Comparison of ENCODE assay signal across 8 cellular contexts in the genomic region with DNA sequence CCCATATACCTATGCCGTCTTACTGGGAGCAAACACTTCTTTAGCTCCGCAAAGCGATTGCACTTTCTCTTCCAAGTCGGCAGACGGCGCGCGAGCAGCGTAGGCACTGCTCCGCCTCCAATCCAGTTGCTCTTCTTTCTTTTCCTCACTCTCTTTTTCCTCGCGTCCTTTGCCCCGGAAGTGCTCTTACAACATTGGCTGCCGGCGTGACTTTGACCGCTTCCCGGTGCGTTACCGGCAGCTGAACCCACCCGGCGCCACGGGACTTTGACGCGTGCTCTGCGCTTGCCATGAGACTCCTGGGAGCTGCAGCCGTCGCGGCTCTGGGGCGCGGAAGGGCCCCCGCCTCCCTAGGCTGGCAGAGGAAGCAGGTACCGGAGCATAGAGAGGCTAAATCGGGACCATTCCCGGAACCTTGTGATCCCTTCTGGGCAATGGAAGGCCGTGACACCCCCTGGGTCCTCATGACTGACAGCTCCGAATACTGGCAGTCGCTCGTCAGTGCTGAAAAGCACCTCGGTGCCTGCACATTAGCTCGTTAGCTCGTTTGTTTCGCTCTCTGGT. TPM values are rescaled to one million over a fixed set of nuclear protein-coding genes. Genes with fewer than 3 reads are reported as not detected.
DNase-seq lines count a peak whose midpoint lies in the region; ATAC-seq, FAIRE-seq and TF ChIP-seq lines count a peak whose summit lies in the region.

A gene (plus strand): TSS at position 183 of the 564 bp plus-strand sequence. CDS start 108 bp downstream, at position 291.

- peaks cover 4% of the 10 kb centered on the region; the same call in 1 of the 2 replicates for H3F3A ChIP-seq in OCI-LY1 (ENCODE audit: insufficient read depth, low read length)

- H4K20me1 ChIP-seq in OCI-LY1 (ENCODE audit: insufficient read depth, low read length) (no peaks in the 10 kb centered on the region), endothelial cell of umbilical vein (replicated peaks; ENCODE audit: control insufficient read depth, extremely low read depth, insufficient read depth, low read length) (no peaks in the 10 kb centered on the region)

- dilution Hi-C loops in endothelial cell of umbilical vein (cut with MboI; ENCODE audit: extremely low pct_ligation_motif_present, low sequenced_read_pairs) = no loop called here

- TF ChIP-seq POLR2A in endothelial cell of umbilical vein (IDR thresholded peaks at IDR 0.05; ENCODE audit: low read depth, low read length) = peak; percentile 72

- TF ChIP-seq CTCF in D721Med (IDR thresholded peaks at IDR 0.05; ENCODE audit: insufficient read depth, missing control alignments) (peak; percentile 98), OCI-LY1 (IDR thresholded peaks at IDR 0.05; ENCODE audit: low read length) (peak; percentile 93), endothelial cell of umbilical vein (IDR thresholded peaks at IDR 0.05; ENCODE audit: extremely low read depth in 1 of 2, insufficient read depth in 1 of 2, low read depth in 1 of 2, low read length in 2 of 2) (peak; percentile 88 to 93)

- DNase-seq in D721Med (ENCODE audit: insufficient read length, low spot score) (peak; percentile 59), endothelial cell of umbilical vein (ENCODE audit: low read depth, low spot score) (peak; percentile 97), middle frontal gyrus (ENCODE audit: extremely low spot score, low spot score) (peak; percentile 94)
- DNase-seq in activated CD8-positive, alpha-beta memory T cell treated with anti-CD3 and anti-CD28 coated beads, Interleukin-2, amount 50 U/mL, for 48 hours = peak; percentile 89
- peak; percentile 53 to 73 for DNase-seq in stimulated activated CD8-positive, alpha-beta memory T cell treated with anti-CD3 and anti-CD28 coated beads, Interleukin-4, amount 100 ng/mL, for 1 hour (ENCODE audit: low read depth in 2 of 2, low spot score in 1 of 2)

- BruUV-seq in endothelial cell of umbilical vein (replicated peaks; lab: Mats Ljungman, UMichigan) = TSS peak; percentile 67

- FAIRE-seq in D721Med (lab: Jason Lieb, UNC) (peak; percentile 80), endothelial cell of umbilical vein (lab: Jason Lieb, UNC) (peak; percentile 92)

- no peaks in the 10 kb centered on the region for H3K9me3 ChIP-seq in HUES64 (ENCODE audit: insufficient read depth, low read depth, low read length)
- H3K9me3 ChIP-seq in OCI-LY1 (ENCODE audit: low read length) = no peaks in the 10 kb centered on the region
- no peaks in the 10 kb centered on the region for H3K9me3 ChIP-seq in endothelial cell of umbilical vein (replicated peaks; ENCODE audit: control insufficient read depth, insufficient read depth, low read length)

- H3K27ac ChIP-seq in HUES64 (ENCODE audit: low read depth, low read length) (peak within 1 kb of the TSS; percentile 89), OCI-LY1 (ENCODE audit: low read depth, low read length, poor library complexity, severe bottlenecking) (no peak within 1 kb of the TSS), endothelial cell of umbilical vein (ENCODE audit: insufficient read depth, low read depth, low read length) (peak within 1 kb of the TSS; percentile 60)

- H3K79me2 ChIP-seq in OCI-LY1 (ENCODE audit: insufficient read depth, low read length) = peaks cover 24% of the 10 kb centered on the region
- peaks cover 27% of the 10 kb centered on the region for H3K79me2 ChIP-seq in endothelial cell of umbilical vein (ENCODE audit: control insufficient read depth, insufficient read depth, low read length)

- POLR2A ChIA-PET in endothelial cell of umbilical vein (lab: Charles Lee) = interaction anchor here (0.7 to 1.2 kb wide), 3 partner anchors 15 to 74 kb away, joined by 3 to 5 read pairs (median 3); a partner anchor contains a TSS

- H3K27me3 ChIP-seq in HUES64 (ENCODE audit: insufficient read depth, low read length) = no peaks in the 10 kb centered on the region
- H3K27me3 ChIP-seq in OCI-LY1 (ENCODE audit: insufficient read depth, low read length) = no peaks in the 10 kb centered on the region
- H3K27me3 ChIP-seq in endothelial cell of umbilical vein (ENCODE audit: control insufficient read depth in 2 of 2, insufficient read depth in 2 of 2, low read length in 2 of 2) = no peaks in the 10 kb centered on the region

- 1% methylated on average over 42 of the region's 42 CpGs for WGBS in HUES64

- ATAC-seq in GM21423 (IDR thresholded peaks at IDR 0.05; ENCODE audit: unreplicated experiment) = peak; percentile 99

- H3K9me2 ChIP-seq in OCI-LY1 (ENCODE audit: low read depth, low read length) = no peaks in the 10 kb centered on the region

- H3K9ac ChIP-seq in HUES64 (ENCODE audit: low read depth, low read length) (peak within 1 kb of the TSS; percentile 71), OCI-LY1 (ENCODE audit: low read length) (peak within 1 kb of the TSS; percentile 89), endothelial cell of umbilical vein (replicated peaks; ENCODE audit: extremely low read depth, insufficient read depth, low read length) (peak within 1 kb of the TSS; percentile 85)

- H2AFZ ChIP-seq in OCI-LY1 (ENCODE audit: low read length) (peak within 1 kb of the TSS; percentile 98), endothelial cell of umbilical vein (ENCODE audit: low read depth, low read length) (peak within 1 kb of the TSS; percentile 65)

- H3K4me2 ChIP-seq in OCI-LY1 (ENCODE audit: low read length) = peak within 1 kb of the TSS; percentile 70
- H3K4me2 ChIP-seq in endothelial cell of umbilical vein (ENCODE audit: insufficient read depth, low read length) = peak within 1 kb of the TSS; percentile 89

- no peaks in the 10 kb centered on the region for H3K9me1 ChIP-seq in endothelial cell of umbilical vein (replicated peaks; ENCODE audit: control insufficient read depth, extremely low read depth, insufficient read depth, low read length)

- peak within 1 kb of the TSS; percentile 86 for H3K4me3 ChIP-seq in HUES64 (ENCODE audit: low read length)
- peak within 1 kb of the TSS; percentile 94 for H3K4me3 ChIP-seq in OCI-LY1 (ENCODE audit: low read depth, low read length, poor library complexity, severe bottlenecking)
- peak within 1 kb of the TSS; percentile 41 to 95 (median 74) for H3K4me3 ChIP-seq in endothelial cell of umbilical vein (replicated peaks in 1 of 3; ENCODE audit: insufficient read depth in 1 of 3, low read depth in 1 of 3, low read length in 3 of 3)

- H3K36me3 ChIP-seq in HUES64 (ENCODE audit: insufficient read depth, low read length) (peaks cover 32% of the 10 kb centered on the region), OCI-LY1 (ENCODE audit: insufficient read depth, low read length) (peaks cover 34% of the 10 kb centered on the region), endothelial cell of umbilical vein (ENCODE audit: control insufficient read depth in 2 of 2, extremely low read depth in 1 of 2, insufficient read depth in 2 of 2, low read length in 2 of 2) (peaks cover 2 to 8% of the 10 kb centered on the region in 2 experiments)

- CTCF ChIA-PET in endothelial cell of umbilical vein (lab: Charles Lee) = interaction anchor here (0.5 to 2.9 kb wide), 34 partner anchors 8 to 1111 kb away, joined by 3 to 35 read pairs (median 5); a partner anchor contains a TSS

- intact Hi-C loops in endothelial cell of umbilical vein (cut with micrococcal nuclease) = loop anchor here (2.0 to 10.0 kb wide), 5 partner anchors 74 to 1026 kb away; a partner anchor contains a TSS

- H3K4me1 ChIP-seq in HUES64 (ENCODE audit: insufficient read depth, low read length) = no peaks in the 10 kb centered on the region
- peaks cover 20% of the 10 kb centered on the region for H3K4me1 ChIP-seq in OCI-LY1 (ENCODE audit: insufficient read depth, low read length, severe bottlenecking)
- peaks cover 17% of the 10 kb centered on the region for H3K4me1 ChIP-seq in endothelial cell of umbilical vein (ENCODE audit: control insufficient read depth, extremely low read depth, insufficient read depth, low read length)

TF ChIP-seq in endothelial cell of umbilical vein, 7 proteins besides CTCF, POLR2A, EP300 and RAD21:
- TF ChIP-seq FOS (IDR thresholded peaks at IDR 0.05; ENCODE audit: borderline replicate concordance, insufficient read depth, low read length) (no peak), MYC (IDR thresholded peaks at IDR 0.05; ENCODE audit: low read depth, low read length) (peak; percentile 58), POLR2AphosphoS5 (IDR thresholded peaks at IDR 0.05; ENCODE audit: insufficient read depth, low read depth, low read length) (peak; percentile 79)
- TF ChIP-seq, protein P1, sequence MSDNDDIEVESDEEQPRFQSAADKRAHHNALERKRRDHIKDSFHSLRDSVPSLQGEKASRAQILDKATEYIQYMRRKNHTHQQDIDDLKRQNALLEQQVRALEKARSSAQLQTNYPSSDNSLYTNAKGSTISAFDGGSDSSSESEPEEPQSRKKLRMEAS (IDR thresholded peaks at IDR 0.05; ENCODE audit: insufficient read depth, insufficient read length) = peak; percentile 65

RNA-seq across cellular contexts. Expression of the gene that starts here (rescaled TPM):
- polyA plus RNA-seq in HUES64 (2013, experiment 1 of 2) = 35.1 TPM
- polyA plus RNA-seq in HUES64 (2013, experiment 2 of 2) = 34.7 TPM
- total RNA-seq in endothelial cell of umbilical vein = 60.1 and 68.6 TPM in 2 replicates
- polyA plus RNA-seq in endothelial cell of umbilical vein = 12.1 and 14.9 TPM in 2 replicates
- 13.2 and 14.2 TPM in 2 replicates for polyA plus RNA-seq in endothelial cell of umbilical vein (2011; cell fraction: cytosol; rRNA removed)
- polyA plus RNA-seq in endothelial cell of umbilical vein (2011; cell fraction: nucleus; rRNA removed) = 40.2 and 53.5 TPM in 2 replicates
- polyA plus RNA-seq in endothelial cell of umbilical vein (2012) = 27.1 and 33.4 TPM in 2 replicates
- 57.0 and 64.4 TPM in 2 replicates for polyA minus RNA-seq in endothelial cell of umbilical vein
- 33.1 TPM for polyA minus RNA-seq in endothelial cell of umbilical vein (2011; cell fraction: cytosol; rRNA and poly(A)+ RNA removed)
- 111 and 139 TPM in 2 replicates for polyA minus RNA-seq in endothelial cell of umbilical vein (2011; cell fraction: nucleus; rRNA and poly(A)+ RNA removed)
